In genomic region chr1:103107696-103108524, GRCh38 we compare ENCODE assay signal across 9 cellular contexts. TPM values are rescaled to one million over a fixed set of nuclear protein-coding genes. Genes with fewer than 3 reads are reported as not detected.
DNase-seq lines count a peak whose midpoint lies in the region; ATAC-seq, FAIRE-seq and TF ChIP-seq lines count a peak whose summit lies in the region.
"Had no signal": no experiment of that assay in that cellular context is flagged by ENCODE, and none has a peak within 500 bp of the region (broad histone marks: within the 10 kb centered on the region; RNA-seq: fewer than 3 reads in every experiment).

COL11A1 (minus strand) TSS chr1:103108522; CDS start chr1:103108178, 344 bp downstream.

- peak; percentile 43 for ATAC-seq in sciatic nerve

- no peak for FAIRE-seq in HTR-8/SVneo (lab: Jason Lieb, UNC)
- FAIRE-seq in H54 (lab: Jason Lieb, UNC) = no peak

- intact Hi-C loops in sciatic nerve (cut with DNase I) = no loop called here

- H3K36me3 ChIP-seq in iPS-20b (ENCODE audit: insufficient read depth, low read depth, low read length) = no peaks in the 10 kb centered on the region

- DNase-seq in GM03348 (ENCODE audit: low spot score) (peak; percentile 13), astrocyte of the hippocampus (ENCODE audit: low read depth, low spot score) (peak; percentile 57), sciatic nerve (ENCODE audit: low spot score) (no peak), NCI-H524 treated with DMSO at 0.1 percent for 48 hours (lab: John Stamatoyannopoulos, UW) (no peak), RWPE1 (ENCODE audit: low spot score) (no peak), HTR-8/SVneo (ENCODE audit: insufficient read length, low spot score) (no peak), H54 (ENCODE audit: insufficient read length, low spot score) (no peak)
- DNase-seq: left cardiac atrium had no signal

- H3K27me3 ChIP-seq in iPS-20b (ENCODE audit: insufficient read depth, low read length) = peaks cover 12% of the 10 kb centered on the region

- peak within 1 kb of the TSS; percentile 81; the same call in 1 of the 2 replicates for H3K9ac ChIP-seq in iPS-20b (ENCODE audit: low read depth, low read length)

- no peak for TF ChIP-seq POLR2A in H54 (IDR thresholded peaks at IDR 0.05; ENCODE audit: low read depth, low read length)

- no peak for TF ChIP-seq CTCF in RWPE1 (conservative IDR thresholded peaks at IDR 0.05; ENCODE audit: low read depth)

- no peak within 1 kb of the TSS for H3K27ac ChIP-seq in iPS-20b (ENCODE audit: low read length)
- H3K27ac ChIP-seq in RWPE1 = no peak within 1 kb of the TSS

- peak within 1 kb of the TSS; percentile 98 for H3K4me3 ChIP-seq in iPS-20b (ENCODE audit: low read length)

- H3K4me1 ChIP-seq in iPS-20b (ENCODE audit: insufficient read depth, low read length) = peaks cover 11% of the 10 kb centered on the region

- POLR2A ChIA-PET in RWPE1 (lab: Yijun Ruan, JAX; ENCODE audit: low non-redundant PET) = no interaction called here

- CTCF ChIA-PET in RWPE1 (lab: Yijun Ruan, JAX) = interaction anchor here (0.9 to 2.8 kb wide), 2 partner anchors 36 to 353 kb away, joined by 5 to 14 read pairs; no protein-coding TSS in a partner anchor

- no peaks in the 10 kb centered on the region for H3K9me3 ChIP-seq in iPS-20b (ENCODE audit: insufficient read depth, low read depth, low read length)

RNA-seq across cellular contexts. Expression of gene COL11A1, which starts in this region (rescaled TPM):
- total RNA-seq in sciatic nerve = 19.0 TPM

Comparison
In these comparisons a context has a peak if more than half of its experiments do, and no peak if none do; other contexts are left out.
1. DNase-seq: peak in GM03348 (single experiment) and astrocyte of the hippocampus (single experiment); none in sciatic nerve (single experiment), NCI-H524 treated with DMSO at 0.1 percent for 48 hours (single experiment), RWPE1 (single experiment), HTR-8/SVneo (single experiment) and H54 (single experiment).